In the genomic region with DNA sequence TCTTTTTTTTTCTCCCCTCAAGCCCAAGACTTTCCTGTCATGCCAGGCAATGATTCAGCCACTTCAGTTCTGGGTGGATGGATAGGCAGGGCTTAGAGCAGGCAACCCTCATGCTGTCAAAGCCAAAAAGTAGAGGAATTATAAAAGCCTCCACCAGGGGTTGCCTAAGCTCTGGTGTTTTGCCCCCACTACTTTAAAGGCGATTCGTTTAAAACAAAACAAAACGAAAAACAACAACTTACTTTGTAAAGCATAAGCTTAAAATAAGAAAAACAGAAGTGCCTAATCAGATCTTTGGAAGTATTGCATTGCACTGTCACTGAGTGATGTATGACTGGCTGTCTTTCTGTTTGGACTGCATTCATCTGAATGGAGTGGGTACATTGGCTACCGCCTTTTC, we compare ENCODE assay signal across 12 cellular contexts. TPM values are rescaled to one million over a fixed set of nuclear protein-coding genes. Genes with fewer than 3 reads are reported as not detected.
DNase-seq lines count a peak whose midpoint lies in the region; ATAC-seq and TF ChIP-seq lines count a peak whose summit lies in the region.
"Had no signal": no experiment of that assay in that cellular context is flagged by ENCODE, and none has a peak within 500 bp of the region (broad histone marks: within the 10 kb centered on the region; RNA-seq: fewer than 3 reads in every experiment).

No MANE protein-coding gene starts in this region.

- H3K4me3 Mint-ChIP-seq in activated T-cell treated with anti-CD3 and anti-CD28 coated beads, Interleukin-2, amount 50 U/mL, for 24 hours, result no peak overlapping the region

- TF ChIP-seq CTCF in GM12874 (IDR thresholded peaks at IDR 0.05; ENCODE audit: insufficient read depth, low read depth, low read length) (0 out of 2 replicates have a peak, but pooled peaks have one; percentile 14), NB4 (IDR thresholded peaks at IDR 0.05; ENCODE audit: low read depth, low read length) (peak; percentile 2)

- no peak overlapping the region for H3K27ac Mint-ChIP-seq in activated T-cell treated with anti-CD3 and anti-CD28 coated beads, Interleukin-2, amount 50 U/mL, for 24 hours

- H3K36me3 Mint-ChIP-seq in activated T-cell treated with anti-CD3 and anti-CD28 coated beads, Interleukin-2, amount 50 U/mL, for 24 hours (ENCODE audit: low read depth), result no peaks in the 10 kb centered on the region

- no peak for ATAC-seq in GM21528 (IDR thresholded peaks at IDR 0.05; ENCODE audit: low FRiP score, unreplicated experiment)
- ATAC-seq: heart right ventricle had no signal

- DNase-seq in A172 (ENCODE audit: low spot score), result peak; percentile 22
- DNase-seq in NB4 (ENCODE audit: low read depth), result peak; percentile 25
- peak; percentile 5 to 47 for DNase-seq in erythroblast (lab: John Stamatoyannopoulos, UW)
- no peak for DNase-seq in KG1 (lab: John Stamatoyannopoulos, UW)
- no peak for DNase-seq in activated T-cell treated with anti-CD3 and anti-CD28 coated beads, Interleukin-2, amount 50 U/mL, for 24 hours
- no peak for DNase-seq in NCI-H526 (lab: John Stamatoyannopoulos, UW)
- DNase-seq: activated CD4-positive, alpha-beta T cell treated with anti-CD3 and anti-CD28 coated beads for 4 hours; aorta; heart right ventricle had no signal

- no peak overlapping the region for H3K4me3 ChIP-seq in NB4 (ENCODE audit: low read depth, low read length)
- H3K4me3 ChIP-seq: heart right ventricle had no signal

- H3K4me1 Mint-ChIP-seq in activated T-cell treated with anti-CD3 and anti-CD28 coated beads, Interleukin-2, amount 50 U/mL, for 24 hours (ENCODE audit: low read depth), result peaks cover 23% of the 10 kb centered on the region

- no peak for TF ChIP-seq POLR2A in NB4 (IDR thresholded peaks at IDR 0.05; ENCODE audit: extremely low read depth, insufficient read length)
- no peak for TF ChIP-seq POLR2A in erythroblast (IDR thresholded peaks at IDR 0.05; ENCODE audit: low read length)

- H3K27me3 Mint-ChIP-seq in activated T-cell treated with anti-CD3 and anti-CD28 coated beads, Interleukin-2, amount 50 U/mL, for 24 hours, result peaks cover 20% of the 10 kb centered on the region

- H3K9me3 Mint-ChIP-seq in activated T-cell treated with anti-CD3 and anti-CD28 coated beads, Interleukin-2, amount 50 U/mL, for 24 hours, result no peaks in the 10 kb centered on the region

RNA-seq across cellular contexts. Expression of gene IDS, which starts 5.3 kb away (rescaled TPM):
- total RNA-seq in A172 (2014; rRNA removed; shearing (Covaris generic)), result 97.0 and 106 TPM in 2 replicates

RNA-seq across cellular contexts. Expression of gene EOLA1, which starts 30.4 kb away (rescaled TPM):
- total RNA-seq in A172 (2014; rRNA removed; shearing (Covaris generic)), result 17.4 and 25.7 TPM in 2 replicates

RNA-seq across cellular contexts. Expression of gene HSFX3, which starts 39.3 kb away (rescaled TPM):
- total RNA-seq in A172 (2014; rRNA removed; shearing (Covaris generic)), result not detected in 2 replicates
- total RNA-seq: aorta, NCI-H460 had no signal

Comparison
In these comparisons a context has a peak if more than half of its experiments do, and no peak if none do; other contexts are left out.
1. DNase-seq: peak in A172 (single experiment), NB4 (single experiment) and erythroblast (2 of 2); none in KG1 (single experiment), activated T-cell treated with anti-CD3 and anti-CD28 coated beads, Interleukin-2, amount 50 U/mL, for 24 hours (single experiment) and NCI-H526 (0 of 2).